In the genomic region with DNA sequence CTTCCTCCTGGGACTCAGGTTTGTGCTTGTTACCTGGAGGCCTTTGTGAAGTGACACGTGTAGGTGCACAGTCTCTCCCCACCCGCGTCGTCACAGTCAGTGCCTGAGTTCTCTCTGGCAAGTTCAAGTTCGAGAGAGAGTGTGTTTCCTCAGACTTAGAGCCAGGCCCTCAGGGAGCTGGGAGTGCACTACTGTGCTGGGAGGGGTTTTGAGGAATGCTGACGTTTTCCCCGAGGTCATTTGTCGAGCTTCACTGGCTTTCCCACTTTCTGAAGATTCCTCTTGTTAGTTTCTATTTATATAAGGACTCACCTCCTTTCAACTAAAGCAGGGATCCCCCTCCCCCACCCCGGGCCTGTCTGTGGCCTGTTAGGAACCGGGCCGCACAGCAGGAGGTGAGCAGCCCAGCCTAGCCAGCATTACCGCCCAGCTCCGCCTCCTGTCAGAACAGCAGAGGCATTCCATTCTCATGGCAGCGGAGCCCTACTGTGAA, we compare ENCODE assay signal across 12 cellular contexts.
DNase-seq lines count a peak whose midpoint lies in the region; ATAC-seq and TF ChIP-seq lines count a peak whose summit lies in the region.
"Had no signal": no experiment of that assay in that cellular context is flagged by ENCODE, and none has a peak within 500 bp of the region (broad histone marks: within the 10 kb centered on the region; RNA-seq: fewer than 3 reads in every experiment).

No MANE protein-coding gene starts in this region.

- H3K27ac ChIP-seq in RWPE2 (ENCODE audit: poor library complexity, severe bottlenecking), result no peak overlapping the region
- H3K27ac ChIP-seq: psoas muscle had no signal

- ATAC-seq in RWPE2 (ENCODE audit: low read depth) (peak; percentile 36; the same call in 1 of the 3 replicates), HG03097 (IDR thresholded peaks at IDR 0.05; ENCODE audit: low FRiP score, unreplicated experiment) (no peak)
- no peak for ATAC-seq in activated T-helper 17 cell treated with anti-CD3 and anti-CD28 coated beads, Interleukin-2, amount 50 U/mL, for 72 hours (replicated peaks)
- ATAC-seq: psoas muscle; stimulated activated effector memory CD8-positive, alpha-beta T cell treated with anti-CD3 and anti-CD28 coated beads, Interleukin-12 subunit alpha, Interleukin-12 subunit beta, amount 100 ng/mL, for 72 hours had no signal

- no peak overlapping the region for H3K27ac Mint-ChIP-seq in activated T-helper 17 cell treated with anti-CD3 and anti-CD28 coated beads, Interleukin-2, amount 50 U/mL, for 72 hours
- H3K27ac Mint-ChIP-seq: stimulated activated effector memory CD8-positive, alpha-beta T cell treated with anti-CD3 and anti-CD28 coated beads, Interleukin-12 subunit alpha, Interleukin-12 subunit beta, amount 100 ng/mL, for 72 hours had no signal

- no peak overlapping the region for H3K4me3 ChIP-seq in RWPE2 (ENCODE audit: severe bottlenecking)
- H3K4me3 ChIP-seq in fibroblast of villous mesenchyme (ENCODE audit: low read depth, low read length), result no peak overlapping the region
- H3K4me3 ChIP-seq: psoas muscle had no signal

- no peaks in the 10 kb centered on the region for H3K4me1 ChIP-seq in RWPE2 (ENCODE audit: insufficient read depth, poor library complexity, severe bottlenecking)
- H3K4me1 ChIP-seq: psoas muscle had no signal

- H3K36me3 Mint-ChIP-seq in activated T-helper 17 cell treated with anti-CD3 and anti-CD28 coated beads, Interleukin-2, amount 50 U/mL, for 72 hours (ENCODE audit: low read depth), result no peaks in the 10 kb centered on the region
- H3K36me3 Mint-ChIP-seq: stimulated activated effector memory CD8-positive, alpha-beta T cell treated with anti-CD3 and anti-CD28 coated beads, Interleukin-12 subunit alpha, Interleukin-12 subunit beta, amount 100 ng/mL, for 72 hours had no signal

- H3K4me1 Mint-ChIP-seq in activated T-helper 17 cell treated with anti-CD3 and anti-CD28 coated beads, Interleukin-2, amount 50 U/mL, for 72 hours, result no peaks in the 10 kb centered on the region
- H3K4me1 Mint-ChIP-seq: stimulated activated effector memory CD8-positive, alpha-beta T cell treated with anti-CD3 and anti-CD28 coated beads, Interleukin-12 subunit alpha, Interleukin-12 subunit beta, amount 100 ng/mL, for 72 hours had no signal

- H3K9me3 Mint-ChIP-seq in activated T-helper 17 cell treated with anti-CD3 and anti-CD28 coated beads, Interleukin-2, amount 50 U/mL, for 72 hours, result no peaks in the 10 kb centered on the region
- H3K9me3 Mint-ChIP-seq: stimulated activated effector memory CD8-positive, alpha-beta T cell treated with anti-CD3 and anti-CD28 coated beads, Interleukin-12 subunit alpha, Interleukin-12 subunit beta, amount 100 ng/mL, for 72 hours had no signal

- peaks cover 13% of the 10 kb centered on the region for H3K27me3 ChIP-seq in RWPE2 (ENCODE audit: insufficient read depth, poor library complexity, severe bottlenecking)

- TF ChIP-seq CTCF in RWPE2 (IDR thresholded peaks at IDR 0.05; ENCODE audit: poor library complexity, severe bottlenecking) (no peak), fibroblast of villous mesenchyme (IDR thresholded peaks at IDR 0.05; ENCODE audit: insufficient read depth, low read depth, low read length) (no peak)

- H3K4me3 Mint-ChIP-seq in activated T-helper 17 cell treated with anti-CD3 and anti-CD28 coated beads, Interleukin-2, amount 50 U/mL, for 72 hours, result no peak overlapping the region
- H3K4me3 Mint-ChIP-seq: stimulated activated effector memory CD8-positive, alpha-beta T cell treated with anti-CD3 and anti-CD28 coated beads, Interleukin-12 subunit alpha, Interleukin-12 subunit beta, amount 100 ng/mL, for 72 hours had no signal

- H3K36me3 ChIP-seq in RWPE2 (ENCODE audit: low read depth), result no peaks in the 10 kb centered on the region

- H3K27me3 Mint-ChIP-seq in activated T-helper 17 cell treated with anti-CD3 and anti-CD28 coated beads, Interleukin-2, amount 50 U/mL, for 72 hours, result peaks cover 24% of the 10 kb centered on the region

- H3K9me3 ChIP-seq in RWPE2 (ENCODE audit: severe bottlenecking), result no peaks in the 10 kb centered on the region
- H3K9me3 ChIP-seq: psoas muscle had no signal

- in situ Hi-C loops in G401 (cut with HindIII; ENCODE audit: low sequenced_read_pairs), result no loop called here

- DNase-seq in G401 (ENCODE audit: low spot score), result peak; percentile 73
- DNase-seq in RWPE2 (ENCODE audit: low spot score), result no peak
- DNase-seq in fibroblast of villous mesenchyme (ENCODE audit: low read depth), result peak; percentile 24
- peak; percentile 71 for DNase-seq in non-pigmented ciliary epithelial cell (ENCODE audit: low read depth)
- no peak for DNase-seq in activated T-cell treated with anti-CD3 and anti-CD28 coated beads, Interleukin-2, amount 50 U/mL, for 48 hours
- DNase-seq in foreskin melanocyte, result no peak
- DNase-seq: activated T-cell treated with anti-CD3 and anti-CD28 coated beads, Interleukin-2, amount 50 U/mL, for 1 hour; psoas muscle; RPMI8226 had no signal

Comparison
In these comparisons a context has a peak if more than half of its experiments do, and no peak if none do; other contexts are left out.
1. DNase-seq: peak in G401 (single experiment), fibroblast of villous mesenchyme (single experiment) and non-pigmented ciliary epithelial cell (single experiment); none in RWPE2 (single experiment), activated T-cell treated with anti-CD3 and anti-CD28 coated beads, Interleukin-2, amount 50 U/mL, for 48 hours (0 of 2) and foreskin melanocyte (single experiment).